25 cellular contexts compared by ENCODE assay signal in genomic region chr6:33667776-33668175, GRCh38.
"Had no signal": no experiment of that assay in that cellular context is flagged by ENCODE, and none has a peak within 500 bp of the region (broad histone marks: within the 10 kb centered on the region; RNA-seq: fewer than 3 reads in every experiment).

No MANE protein-coding gene starts in this region.

- H3K27me3 ChIP-seq: brain microvascular endothelial cell, SJCRH30 had no signal

- ATAC-seq: activated CD4-positive, alpha-beta T cell treated with anti-CD3 and anti-CD28 coated beads for 36 hours; activated CD8-positive, alpha-beta T cell treated with anti-CD3 and anti-CD28 coated beads, Interleukin-2, amount 10 ng/mL, durations not matched to agents 7 days and 5 days; Panc1 had no signal

- DNase-seq: activated CD4-positive, alpha-beta T cell treated with anti-CD3 and anti-CD28 coated beads for 36 hours; activated CD8-positive, alpha-beta memory T cell treated with anti-CD3 and anti-CD28 coated beads, Interleukin-2, amount 50 U/mL, for 48 hours; activated CD8-positive, alpha-beta T cell treated with anti-CD3 and anti-CD28 coated beads, Interleukin-2, amount 10 ng/mL, durations not matched to agents 7 days and 5 days; activated effector memory CD4-positive, alpha-beta T cell treated with Interleukin-2 at 50 U/mL for 16 hours; activated naive CD4-positive, alpha-beta T cell; activated T-cell treated with anti-CD3 and anti-CD28 coated beads, Interleukin-2, amount 50 U/mL, for 1 hour; amygdala; brain microvascular endothelial cell; MM.1S; NCI-H1105; NCI-H1436; NCI-H1694 treated with DMSO at 0.1 percent for 48 hours; NCI-H2029 treated with DMSO at 0.1 percent for 48 hours; NCI-H345; NCI-H510A treated with DMSO at 0.1 percent for 48 hours; NCI-H69; NK-92 treated with Interleukin-12 subunit alpha and Interleukin-12 subunit beta, amount 100 ng/mL, for 24 hours; OCI-M1; Right ventricle myocardium superior; RPMI8226; SJCRH30; SK-N-SH; WERI-Rb-1 had no signal

- H3K27ac Mint-ChIP-seq: activated CD4-positive, alpha-beta T cell treated with anti-CD3 and anti-CD28 coated beads for 36 hours; activated naive CD8-positive, alpha-beta T cell had no signal

- H3K4me3 Mint-ChIP-seq: activated CD4-positive, alpha-beta T cell treated with anti-CD3 and anti-CD28 coated beads for 36 hours; activated CD8-positive, alpha-beta T cell treated with anti-CD3 and anti-CD28 coated beads, Interleukin-2, amount 10 ng/mL, durations not matched to agents 7 days and 5 days; activated naive CD8-positive, alpha-beta T cell had no signal

- H3K9me3 ChIP-seq: SJCRH30, SK-N-SH had no signal

- H3K4me1 ChIP-seq: SJCRH30 had no signal

- H3K36me3 ChIP-seq: brain microvascular endothelial cell, SJCRH30 had no signal

- H3K27me3 Mint-ChIP-seq: activated CD4-positive, alpha-beta T cell treated with anti-CD3 and anti-CD28 coated beads for 36 hours; activated naive CD8-positive, alpha-beta T cell had no signal

- H3K27ac ChIP-seq: brain microvascular endothelial cell, SJCRH30, WERI-Rb-1 had no signal

- H3K4me3 ChIP-seq: SJCRH30 had no signal
